ENCODE assay signal across 8 cellular contexts in the genomic region with DNA sequence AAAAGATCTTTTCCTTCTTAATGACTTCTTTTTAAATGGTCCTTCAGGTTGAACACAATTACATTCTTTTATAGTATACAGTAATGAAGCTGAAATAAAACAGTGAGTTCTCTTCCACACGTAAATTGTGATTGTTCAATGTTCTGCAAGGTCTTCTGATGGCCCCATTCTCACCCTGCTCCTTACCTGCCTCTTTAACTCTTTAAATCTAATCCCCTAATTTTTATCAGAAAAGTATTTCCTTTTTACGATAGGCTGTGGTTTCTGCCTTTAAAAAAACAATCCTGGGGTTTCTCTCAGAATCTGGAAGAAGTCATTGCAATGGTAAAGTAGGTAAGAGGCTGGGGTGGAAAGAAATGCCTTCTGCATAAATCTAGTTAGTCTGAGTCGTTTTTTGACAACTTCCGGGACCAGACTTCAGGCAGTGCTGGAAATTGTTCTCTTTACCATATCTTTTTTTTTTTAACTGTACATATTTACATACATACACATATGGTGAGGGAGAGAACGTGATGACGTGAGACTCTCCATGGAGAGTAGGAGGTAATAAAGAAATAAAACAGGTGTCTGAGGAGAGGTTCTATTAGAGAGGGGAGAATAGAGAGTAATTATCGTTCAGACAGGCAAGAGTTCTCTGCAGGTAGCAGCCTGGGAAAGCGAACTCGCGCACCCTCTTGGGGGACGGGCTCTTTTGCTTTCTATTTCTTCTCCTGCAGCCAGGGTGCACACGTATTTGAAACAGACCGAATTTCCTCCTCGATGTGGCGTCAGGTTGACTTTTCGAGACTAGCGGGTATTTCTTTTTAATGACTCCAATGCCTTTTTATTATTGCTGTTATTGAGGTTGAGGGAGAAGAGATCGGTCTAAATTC. TPM values are rescaled to one million over a fixed set of nuclear protein-coding genes. Genes with fewer than 3 reads are reported as not detected.
A peak's percentile ranks its signal among the peaks of the same experiment; 100 is the strongest.
DNase-seq lines count a peak whose midpoint lies in the region; ATAC-seq and TF ChIP-seq lines count a peak whose summit lies in the region.

A gene (plus strand): TSS at position 730 of the 872 bp plus-strand sequence. CDS start 467 bp downstream, outside the sequence.

- no peaks in the 10 kb centered on the region for H3K36me3 ChIP-seq in CD4-positive, alpha-beta memory T cell (ENCODE audit: insufficient read depth, low read length)
- H3K36me3 ChIP-seq in RWPE2 (ENCODE audit: low read depth): no peaks in the 10 kb centered on the region

- H3K4me1 Mint-ChIP-seq in CD4-positive, alpha-beta memory T cell: peaks cover 36 to 55% (median 45%) of the 10 kb centered on the region in 4 donors

- WGBS in right cardiac atrium: 6% methylated on average over 18 of the region's 18 CpGs

- no peaks in the 10 kb centered on the region for H3K27me3 ChIP-seq in CD4-positive, alpha-beta memory T cell (ENCODE audit: insufficient read depth, low read length)
- H3K27me3 ChIP-seq in RWPE2 (ENCODE audit: insufficient read depth, poor library complexity, severe bottlenecking): no peaks in the 10 kb centered on the region
- no peaks in the 10 kb centered on the region for H3K27me3 ChIP-seq in right cardiac atrium (ENCODE audit: control insufficient read depth, insufficient read depth)

- H3K27ac Mint-ChIP-seq in CD4-positive, alpha-beta memory T cell: peak within 1 kb of the TSS; percentile 95 to 100 (median 100)

- H3K27me3 Mint-ChIP-seq in CD4-positive, alpha-beta memory T cell: no peaks in the 10 kb centered on the region

- no peak for TF ChIP-seq CTCF in RWPE2 (IDR thresholded peaks at IDR 0.05; ENCODE audit: poor library complexity, severe bottlenecking)

- peaks cover 45% of the 10 kb centered on the region for H3K4me1 ChIP-seq in CD4-positive, alpha-beta memory T cell (ENCODE audit: insufficient read depth, low read length)
- peaks cover 9% of the 10 kb centered on the region for H3K4me1 ChIP-seq in RWPE2 (ENCODE audit: insufficient read depth, poor library complexity, severe bottlenecking)
- H3K4me1 ChIP-seq in right cardiac atrium (ENCODE audit: control insufficient read depth, insufficient read depth, low read length): peaks cover 4% of the 10 kb centered on the region

- CTCF ChIA-PET in CD4-positive, alpha-beta memory T cell (lab: Charles Lee; ENCODE audit: partially characterized antibody): interaction anchor here (0.6 to 1.1 kb wide), 3 partner anchors 16 to 46 kb away, joined by 3 to 4 read pairs (median 3); a partner anchor contains a TSS

- peak within 1 kb of the TSS; percentile 79 to 96 for H3K4me3 ChIP-seq in CD4-positive, alpha-beta memory T cell (ENCODE audit: low read length in 2 of 2)
- H3K4me3 ChIP-seq in RWPE2 (ENCODE audit: severe bottlenecking) (peak within 1 kb of the TSS; percentile 37), right cardiac atrium (ENCODE audit: low read length) (peak within 1 kb of the TSS; percentile 75), skeletal muscle cell (ENCODE audit: low read depth, low read length) (peak within 1 kb of the TSS; percentile 51)

- peak; percentile 77 to 84 (median 80) for DNase-seq in CD4-positive, alpha-beta memory T cell
- DNase-seq in RWPE2 (ENCODE audit: low spot score) (no peak), right cardiac atrium (no peak), skeletal muscle cell (ENCODE audit: low read depth) (no peak), NCI-H774 (lab: John Stamatoyannopoulos, UW) (no peak)
- DNase-seq in activated naive CD4-positive, alpha-beta T cell treated with anti-CD3 and anti-CD28 coated beads, Interleukin-2, amount 50 U/mL, for 16 hours: peak; percentile 70

- ATAC-seq in GM19395 (IDR thresholded peaks at IDR 0.05; ENCODE audit: unreplicated experiment) (peak; percentile 76), HG03520 (IDR thresholded peaks at IDR 0.05; ENCODE audit: unreplicated experiment) (peak; percentile 51), RWPE2 (ENCODE audit: low read depth) (peak; percentile 54), right cardiac atrium (peak; percentile 67 to 72)

- POLR2A ChIA-PET in CD4-positive, alpha-beta memory T cell (lab: Charles Lee; ENCODE audit: partially characterized antibody): interaction anchor here (1.2 to 3.8 kb wide), 2 partner anchors 16 to 38 kb away, joined by 4 to 38 read pairs; a partner anchor contains a TSS

- H3K27ac ChIP-seq in CD4-positive, alpha-beta memory T cell (ENCODE audit: low read depth, low read length): peak within 1 kb of the TSS; percentile 90
- H3K27ac ChIP-seq in RWPE2 (ENCODE audit: poor library complexity, severe bottlenecking) (no peak within 1 kb of the TSS), right cardiac atrium (ENCODE audit: low read length) (no peak within 1 kb of the TSS)

- intact Hi-C loops in CD4-positive, alpha-beta memory T cell (cut with micrococcal nuclease): loop anchor here (1.0 to 5.0 kb wide), 8 partner anchors 17 to 969 kb away; a partner anchor contains a TSS
- intact Hi-C loops in right cardiac atrium (cut with DNase I): no loop called here

- H3K36me3 Mint-ChIP-seq in CD4-positive, alpha-beta memory T cell: peaks cover 7 to 26% of the 10 kb centered on the region in 2 donors

- H3K9me3 ChIP-seq in CD4-positive, alpha-beta memory T cell (ENCODE audit: control insufficient read depth in 1 of 2, low read length in 2 of 2): no peaks in the 10 kb centered on the region
- H3K9me3 ChIP-seq in RWPE2 (ENCODE audit: severe bottlenecking) (no peaks in the 10 kb centered on the region), right cardiac atrium (ENCODE audit: control insufficient read depth, low read length) (no peaks in the 10 kb centered on the region)

- H3K9me3 Mint-ChIP-seq in CD4-positive, alpha-beta memory T cell: no peaks in the 10 kb centered on the region

- peak within 1 kb of the TSS; percentile 97 to 100 (median 99) for H3K4me3 Mint-ChIP-seq in CD4-positive, alpha-beta memory T cell

RNA-seq across cellular contexts. Expression of the gene that starts here (rescaled TPM):
- 10 to 100 TPM; 55.0 to 56.1 TPM for total RNA-seq in CD4-positive, alpha-beta memory T cell
- 10 to 100 TPM; 12.1 to 23.4 TPM for polyA plus RNA-seq in CD4-positive, alpha-beta memory T cell
- total RNA-seq in right cardiac atrium: 1 to 10 TPM in 2 of 4 donors, under 1 TPM in 2; 0.50 to 1.9 (median 0.88) TPM
- 0.16 TPM for polyA plus RNA-seq in right cardiac atrium

Comparison
In these comparisons a context has a peak if more than half of its experiments do, and no peak if none do; other contexts are left out.
1. RNA of the gene that starts here (total RNA-seq): 55.0 to 56.1 TPM in CD4-positive, alpha-beta memory T cell; 0.50 to 1.9 TPM in right cardiac atrium; every median in the first group is over 10 times any median in the second.
2. RNA of the gene that starts here (polyA plus RNA-seq): 12.1 to 23.4 TPM in CD4-positive, alpha-beta memory T cell; 0.16 TPM in right cardiac atrium (single experiment); every median in the first group is over 10 times any median in the second.
3. DNase-seq: peak in CD4-positive, alpha-beta memory T cell (5 of 5) and activated naive CD4-positive, alpha-beta T cell treated with anti-CD3 and anti-CD28 coated beads, Interleukin-2, amount 50 U/mL, for 16 hours (single experiment); none in RWPE2 (single experiment), right cardiac atrium (0 of 3), skeletal muscle cell (single experiment) and NCI-H774 (single experiment).
4. H3K4me3 ChIP-seq: peak in every context shown above with its lines; median percentile 88 in CD4-positive, alpha-beta memory T cell; 75 in right cardiac atrium; 51 in skeletal muscle cell; 37 in RWPE2.
5. Peak in every context shown above with its lines, with median percentiles within 50 percentile points of each other: ATAC-seq.